ENCODE assay signal across 25 cellular contexts in genomic region chr7:42831953-42832522, GRCh38.
A peak's percentile ranks its signal among the peaks of the same experiment; 100 is the strongest.
DNase-seq lines count a peak whose midpoint lies in the region; ATAC-seq and TF ChIP-seq lines count a peak whose summit lies in the region.
"Had no signal": no experiment of that assay in that cellular context is flagged by ENCODE, and none has a peak within 500 bp of the region (broad histone marks: within the 10 kb centered on the region; RNA-seq: fewer than 3 reads in every experiment).

No MANE protein-coding gene starts in this region.

- no peak overlapping the region for H3K56ac ChIP-seq in IMR-90 (ENCODE audit: extremely low read depth, insufficient read depth, low read length)

- H3F3A ChIP-seq in MM.1S (ENCODE audit: insufficient read depth, low read length), result no peaks in the 10 kb centered on the region

- no peak overlapping the region for H4K5ac ChIP-seq in IMR-90 (ENCODE audit: low read depth, low read length)

- H3K4ac ChIP-seq in IMR-90 (ENCODE audit: low read depth, low read length), result no peak overlapping the region
- no peak overlapping the region for H3K4ac ChIP-seq in mesenchymal stem cell (ENCODE audit: low read depth in 1 of 2, low read length in 2 of 2)

- no peak overlapping the region; the same call in 1 of the 2 replicates for H3K23ac ChIP-seq in IMR-90 (ENCODE audit: low read depth, low read length)
- no peak overlapping the region for H3K23ac ChIP-seq in mesenchymal stem cell (ENCODE audit: low read length in 2 of 2)

- TF ChIP-seq RAD21 in IMR-90 (IDR thresholded peaks at IDR 0.05; ENCODE audit: low read length), result no peak

- H3K36me3 ChIP-seq in IMR-90 (ENCODE audit: control insufficient read depth, insufficient read depth, low read length) (no peaks in the 10 kb centered on the region), mammary epithelial cell (ENCODE audit: insufficient read depth, low read length) (no peaks in the 10 kb centered on the region), mesenchymal stem cell (ENCODE audit: control insufficient read depth in 1 of 2, insufficient read depth in 2 of 2, low read depth in 1 of 2, low read length in 2 of 2) (no peaks in the 10 kb centered on the region), stomach smooth muscle (ENCODE audit: control insufficient read depth in 2 of 2, insufficient read depth in 2 of 2, low read length in 2 of 2) (no peaks in the 10 kb centered on the region), MM.1S (replicated peaks; ENCODE audit: insufficient read depth, low read length) (no peaks in the 10 kb centered on the region)
- H3K36me3 ChIP-seq: gastroesophageal sphincter, MG63, thoracic aorta had no signal

- peaks cover 8% of the 10 kb centered on the region; the same call in 1 of the 2 replicates for H3K4me1 ChIP-seq in IMR-90 (ENCODE audit: control insufficient read depth, insufficient read depth, low read length)
- no peaks in the 10 kb centered on the region for H3K4me1 ChIP-seq in mammary epithelial cell (ENCODE audit: insufficient read depth, low read length)
- no peaks in the 10 kb centered on the region for H3K4me1 ChIP-seq in mesenchymal stem cell (ENCODE audit: control insufficient read depth, insufficient read depth, low read depth, low read length)
- peaks cover 17% of the 10 kb centered on the region for H3K4me1 ChIP-seq in stomach smooth muscle (ENCODE audit: control insufficient read depth, insufficient read depth, low read length)
- peaks cover 12% of the 10 kb centered on the region for H3K4me1 ChIP-seq in MM.1S (ENCODE audit: low read length)
- H3K4me1 ChIP-seq: body of pancreas had no signal

- H2AK5ac ChIP-seq in IMR-90 (ENCODE audit: low read depth, low read length) (no peak overlapping the region; the same call in 1 of the 2 replicates), mesenchymal stem cell (ENCODE audit: low read length, severe bottlenecking) (no peak overlapping the region)

- no peak overlapping the region for H3K4me3 ChIP-seq in IMR-90 (ENCODE audit: insufficient read depth, low read depth, low read length)
- no peak overlapping the region for H3K4me3 ChIP-seq in mammary epithelial cell (replicated peaks in 1 of 3; ENCODE audit: insufficient read depth in 1 of 3, low read depth in 2 of 3, low read length in 3 of 3)
- H3K4me3 ChIP-seq in mesenchymal stem cell (ENCODE audit: insufficient read depth in 1 of 2, low read depth in 1 of 2, low read length in 2 of 2), result peak overlapping the region in 1 of 2 experiments; percentile 39
- peak overlapping the region in 1 of 2 donors; percentile 55 for H3K4me3 ChIP-seq in stomach smooth muscle (ENCODE audit: low read length in 2 of 2)
- H3K4me3 ChIP-seq in MM.1S (ENCODE audit: low read length), result no peak overlapping the region
- H3K4me3 ChIP-seq: body of pancreas, gastroesophageal sphincter, GM23248, MG63, thoracic aorta had no signal

- no peak overlapping the region for H3K18ac ChIP-seq in IMR-90 (ENCODE audit: low read depth, low read length)
- peak overlapping the region in 1 of 2 experiments; percentile 34 for H3K18ac ChIP-seq in mesenchymal stem cell (ENCODE audit: low read depth in 1 of 2, low read length in 2 of 2)

- TF ChIP-seq CTCF in IMR-90 (conservative IDR thresholded peaks at IDR 0.05; ENCODE audit: low read depth, low read length), result no peak
- no peak for TF ChIP-seq CTCF in mammary epithelial cell (conservative IDR thresholded peaks at IDR 0.05 in 1 of 2, IDR thresholded peaks at IDR 0.05 in 1 of 2; ENCODE audit: extremely low read depth in 1 of 2, insufficient read depth in 1 of 2, low read depth in 1 of 2, low read length in 2 of 2)
- TF ChIP-seq CTCF in MM.1S (IDR thresholded peaks at IDR 0.05; ENCODE audit: low read length), result no peak
- TF ChIP-seq CTCF in CD14-positive monocyte (IDR thresholded peaks at IDR 0.05), result no peak

- BruUV-seq in IMR-90 (replicated peaks; lab: Mats Ljungman, UMichigan) (no TSS peak), mammary epithelial cell (replicated peaks; lab: Mats Ljungman, UMichigan) (no TSS peak)

- TF ChIP-seq POLR2A in IMR-90 (IDR thresholded peaks at IDR 0.05; ENCODE audit: low read depth, low read length), result no peak

- no peaks in the 10 kb centered on the region for H3K79me1 ChIP-seq in IMR-90 (ENCODE audit: low read depth in 1 of 2, low read length in 2 of 2)
- no peaks in the 10 kb centered on the region for H3K79me1 ChIP-seq in mesenchymal stem cell (replicated peaks; ENCODE audit: low read length, poor library complexity, severe bottlenecking)

- CTCF ChIA-PET in IMR-90 (lab: Yijun Ruan, JAX), result interaction anchor here (1.1 to 2.0 kb wide), 4 partner anchors 11 to 891 kb away, joined by 5 to 8 read pairs (median 6); no protein-coding TSS in a partner anchor
- CTCF ChIA-PET in mammary epithelial cell (lab: Charles Lee; ENCODE audit: low non-redundant PET), result interaction anchor here (0.7 to 1.0 kb wide), 2 partner anchors 95 to 141 kb away, joined by 3 read pairs; no protein-coding TSS in a partner anchor

- no peaks in the 10 kb centered on the region for H3K9me3 Mint-ChIP-seq in CD14-positive monocyte
- H3K9me3 Mint-ChIP-seq: activated naive CD8-positive, alpha-beta T cell treated with anti-CD3 and anti-CD28 coated beads for 36 hours; activated T-helper 2 cell treated with anti-CD3 and anti-CD28 coated beads, Interferon-gamma antibody, Interleukin-2, Interleukin-4, amounts not matched to agents 10 μg/mL and 5 μg/mL and 100 μg/mL, durations not matched to agents 14 hours and 24 hours and 36 hours; naive thymus-derived CD8-positive, alpha-beta T cell; T-helper 2 cell treated with Interferon-gamma antibody and Interleukin-4, amounts not matched to agents 5 μg/mL and 100 μg/mL, for 36 hours had no signal

- H3K9ac ChIP-seq in IMR-90 (ENCODE audit: low read depth, low read length) (no peak overlapping the region), mammary epithelial cell (ENCODE audit: insufficient read depth, low read length) (no peak overlapping the region), mesenchymal stem cell (ENCODE audit: low read length) (peak overlapping the region; percentile 41), stomach smooth muscle (ENCODE audit: low read length in 2 of 2) (no peak overlapping the region), MM.1S (ENCODE audit: low read length) (no peak overlapping the region)
- H3K9ac ChIP-seq: GM23248 had no signal

- no CpG with 5 or more reads among the region's 7 CpGs for WGBS in IMR-90 (ENCODE audit: extremely low coverage in 2 of 2, insufficient read length in 1 of 2), 2 experiments
- WGBS in mammary epithelial cell (ENCODE audit: low coverage, missing lambda C conversion rate), result 22% methylated on average over 7 of the region's 7 CpGs
- WGBS in mesenchymal stem cell, result 76% methylated on average over 7 of the region's 7 CpGs

- H3K14ac ChIP-seq in IMR-90 (replicated peaks; ENCODE audit: low read depth, low read length) (no peak overlapping the region; the same call in 1 of the 2 replicates), mesenchymal stem cell (ENCODE audit: low read length in 2 of 2) (peak overlapping the region in 1 of 2 experiments; percentile 64)

- H4K91ac ChIP-seq in IMR-90 (ENCODE audit: insufficient read depth, low read depth, low read length), result no peak overlapping the region
- peak overlapping the region; percentile 68 for H4K91ac ChIP-seq in mesenchymal stem cell (ENCODE audit: low read length)

- no peaks in the 10 kb centered on the region for H3K9me2 ChIP-seq in MM.1S (replicated peaks; ENCODE audit: insufficient read depth, low read length)

- no peak overlapping the region for H2AK9ac ChIP-seq in IMR-90 (replicated peaks; ENCODE audit: low read depth, low read length, poor library complexity)

- H3K4me1 Mint-ChIP-seq in CD14-positive monocyte, result no peaks in the 10 kb centered on the region
- H3K4me1 Mint-ChIP-seq: activated naive CD8-positive, alpha-beta T cell treated with anti-CD3 and anti-CD28 coated beads for 36 hours; naive thymus-derived CD8-positive, alpha-beta T cell had no signal

- no peaks in the 10 kb centered on the region for H3K36me3 Mint-ChIP-seq in CD14-positive monocyte
- H3K36me3 Mint-ChIP-seq: activated naive CD8-positive, alpha-beta T cell treated with anti-CD3 and anti-CD28 coated beads for 36 hours; naive thymus-derived CD8-positive, alpha-beta T cell had no signal

- no peak overlapping the region for H2BK5ac ChIP-seq in IMR-90 (ENCODE audit: low read depth, low read length, poor library complexity, severe bottlenecking)
- no peak overlapping the region for H2BK5ac ChIP-seq in mesenchymal stem cell (ENCODE audit: low read depth, low read length, poor library complexity, severe bottlenecking)

- no peak overlapping the region for H3K27ac ChIP-seq in IMR-90 (ENCODE audit: insufficient read depth, low read length)
- H3K27ac ChIP-seq in mammary epithelial cell (ENCODE audit: insufficient read depth, low read depth, low read length), result no peak overlapping the region
- no peak overlapping the region for H3K27ac ChIP-seq in mesenchymal stem cell (ENCODE audit: low read length, poor library complexity, severe bottlenecking)
- H3K27ac ChIP-seq in stomach smooth muscle (ENCODE audit: low read length), result peak overlapping the region; percentile 6
- no peak overlapping the region for H3K27ac ChIP-seq in MM.1S (ENCODE audit: low read length)
- H3K27ac ChIP-seq: body of pancreas, GM23248, thoracic aorta had no signal

- dilution Hi-C loops in IMR-90 (cut with HindIII; ENCODE audit: low sequenced_read_pairs, unreplicated experiment) (no loop called here), mammary epithelial cell (cut with HindIII; ENCODE audit: low sequenced_read_pairs) (no loop called here)

- no peak overlapping the region for H2BK15ac ChIP-seq in IMR-90 (ENCODE audit: low read depth, low read length)
- H2BK15ac ChIP-seq in mesenchymal stem cell (ENCODE audit: low read depth, poor library complexity, severe bottlenecking), result no peak overlapping the region

- no peaks in the 10 kb centered on the region for H4K20me1 ChIP-seq in IMR-90 (ENCODE audit: insufficient read depth, low read length)
- H4K20me1 ChIP-seq in mammary epithelial cell (ENCODE audit: insufficient read depth, low read length), result no peaks in the 10 kb centered on the region
- H4K20me1 ChIP-seq in MM.1S (ENCODE audit: insufficient read depth, low read length), result no peaks in the 10 kb centered on the region

- no peaks in the 10 kb centered on the region for H3K9me1 ChIP-seq in IMR-90 (ENCODE audit: insufficient read depth, low read length)

- POLR2A ChIA-PET in IMR-90 (lab: Charles Lee; ENCODE audit: unreplicated experiment), result no interaction called here

- DNase-seq in IMR-90, result no peak
- no peak for DNase-seq in mammary epithelial cell
- DNase-seq in mesenchymal stem cell, result peak; percentile 2
- no peak for DNase-seq in MM.1S
- DNase-seq in CD14-positive monocyte (ENCODE audit: low spot score), result no peak
- DNase-seq: activated CD4-positive, alpha-beta T cell treated with anti-CD3 and anti-CD28 coated beads, Interleukin-2, amount 50 U/mL, for 4 hours; activated CD8-positive, alpha-beta memory T cell treated with anti-CD3 and anti-CD28 coated beads, Interleukin-2, amount 50 U/mL, for 48 hours; activated naive CD8-positive, alpha-beta T cell treated with anti-CD3 and anti-CD28 coated beads for 36 hours; effector CD8-positive, alpha-beta T cell; erythroblast; kidney; naive thymus-derived CD8-positive, alpha-beta T cell; NCI-H1436 treated with DMSO at 0.1 percent for 48 hours; NCI-H510A; stimulated activated CD4-positive, alpha-beta T cell treated with anti-CD3 and anti-CD28 coated beads, Interleukin-1b, Interleukin-23, amount 100 ng/mL, for 48 hours had no signal

- ATAC-seq in IMR-90 (ENCODE audit: low read depth) (no peak), HG03025 (IDR thresholded peaks at IDR 0.05; ENCODE audit: low FRiP score, unreplicated experiment) (no peak), GM18870 (IDR thresholded peaks at IDR 0.05; ENCODE audit: unreplicated experiment) (no peak)
- ATAC-seq: naive thymus-derived CD8-positive, alpha-beta T cell had no signal

- no peak overlapping the region for H3K27ac Mint-ChIP-seq in CD14-positive monocyte
- H3K27ac Mint-ChIP-seq: activated naive CD8-positive, alpha-beta T cell treated with anti-CD3 and anti-CD28 coated beads for 36 hours; activated T-helper 2 cell treated with anti-CD3 and anti-CD28 coated beads, Interferon-gamma antibody, Interleukin-2, Interleukin-4, amounts not matched to agents 10 μg/mL and 5 μg/mL and 100 μg/mL, durations not matched to agents 14 hours and 24 hours and 36 hours; naive thymus-derived CD8-positive, alpha-beta T cell; T-helper 2 cell treated with Interferon-gamma antibody and Interleukin-4, amounts not matched to agents 5 μg/mL and 100 μg/mL, for 36 hours had no signal

- H2BK20ac ChIP-seq in IMR-90 (ENCODE audit: low read depth, low read length), result no peak overlapping the region

- H4K8ac ChIP-seq in IMR-90 (ENCODE audit: low read depth in 2 of 2, low read length in 2 of 2) (no peak overlapping the region), mesenchymal stem cell (ENCODE audit: low read length) (no peak overlapping the region)

- in situ Hi-C loops in IMR-90 (cut with MboI; ENCODE audit: low sequenced_read_pairs) (loop anchor here (5.0 to 25.0 kb wide), 2 partner anchors 885 to 1045 kb away; no protein-coding TSS in a partner anchor), mammary epithelial cell (cut with MboI; ENCODE audit: low sequenced_read_pairs in 2 of 2) (loop anchor here (5.0 to 10.0 kb wide), 2 partner anchors 887 to 890 kb away; no protein-coding TSS in a partner anchor)

- H3K9me3 ChIP-seq in IMR-90 (ENCODE audit: control insufficient read depth, insufficient read depth, low read length), result no peaks in the 10 kb centered on the region
- no peaks in the 10 kb centered on the region for H3K9me3 ChIP-seq in mammary epithelial cell (replicated peaks; ENCODE audit: insufficient read depth, low read length)
- H3K9me3 ChIP-seq in mesenchymal stem cell (ENCODE audit: control insufficient read depth, low read length), result no peaks in the 10 kb centered on the region
- no peaks in the 10 kb centered on the region for H3K9me3 ChIP-seq in stomach smooth muscle (ENCODE audit: control insufficient read depth in 2 of 2, low read length in 2 of 2)
- H3K9me3 ChIP-seq in MM.1S (replicated peaks; ENCODE audit: insufficient read depth, low read length), result no peaks in the 10 kb centered on the region
- H3K9me3 ChIP-seq: body of pancreas, gastroesophageal sphincter, MG63, thoracic aorta had no signal

- H2AFZ ChIP-seq in IMR-90 (replicated peaks; ENCODE audit: low read length, poor library complexity) (no peak overlapping the region), mammary epithelial cell (ENCODE audit: low read depth, low read length) (no peak overlapping the region), mesenchymal stem cell (ENCODE audit: low read depth, low read length) (no peak overlapping the region), MM.1S (ENCODE audit: low read length) (no peak overlapping the region)
- H2AFZ ChIP-seq: GM23248 had no signal

- no peaks in the 10 kb centered on the region for H3K79me2 ChIP-seq in mammary epithelial cell (ENCODE audit: insufficient read depth, low read length)
- no peaks in the 10 kb centered on the region for H3K79me2 ChIP-seq in MM.1S (ENCODE audit: low read length)

- H2BK12ac ChIP-seq in mesenchymal stem cell (ENCODE audit: low read length in 2 of 2), result no peak overlapping the region

- intact Hi-C loops in IMR-90 (cut with micrococcal nuclease) (loop anchor here (1.0 to 5.0 kb wide), 3 partner anchors 595 to 889 kb away; partner anchors contain the start of gene GLI3), mammary epithelial cell (cut with micrococcal nuclease) (loop anchor here (1.0 to 10.0 kb wide), 5 partner anchors 140 to 889 kb away; partner anchors contain the start of gene GLI3), CD14-positive monocyte (cut with micrococcal nuclease) (no loop called here)

- H3K27me3 Mint-ChIP-seq in CD14-positive monocyte (ENCODE audit: low read depth in 3 of 3), result peaks cover 5 to 14% (median 10%) of the 10 kb centered on the region in 3 donors

- no peak overlapping the region; the same call in 1 of the 2 replicates for H2BK120ac ChIP-seq in IMR-90 (ENCODE audit: low read depth, low read length)
- no peak overlapping the region for H2BK120ac ChIP-seq in mesenchymal stem cell (ENCODE audit: low read depth, low read length)

- H3K27me3 ChIP-seq in IMR-90 (ENCODE audit: control insufficient read depth, insufficient read depth, low read length) (peaks cover 11% of the 10 kb centered on the region), mammary epithelial cell (ENCODE audit: insufficient read depth, low read length) (no peaks in the 10 kb centered on the region), mesenchymal stem cell (ENCODE audit: control insufficient read depth in 1 of 2, insufficient read depth in 1 of 2, low read length in 2 of 2) (peaks cover 0 to 15% of the 10 kb centered on the region in 2 experiments), stomach smooth muscle (ENCODE audit: control insufficient read depth in 1 of 2, insufficient read depth in 2 of 2, low read length in 2 of 2) (no peaks in the 10 kb centered on the region), MM.1S (replicated peaks; ENCODE audit: insufficient read depth, low read length) (no peaks in the 10 kb centered on the region)
- H3K27me3 ChIP-seq: body of pancreas, gastroesophageal sphincter, MG63 had no signal

- no peak overlapping the region for H3K4me3 Mint-ChIP-seq in CD14-positive monocyte
- H3K4me3 Mint-ChIP-seq: activated naive CD8-positive, alpha-beta T cell treated with anti-CD3 and anti-CD28 coated beads for 36 hours; naive thymus-derived CD8-positive, alpha-beta T cell; T-helper 2 cell treated with Interferon-gamma antibody and Interleukin-4, amounts not matched to agents 5 μg/mL and 100 μg/mL, for 36 hours had no signal

- H3K4me2 ChIP-seq in IMR-90 (ENCODE audit: low read depth, low read length) (peak overlapping the region; percentile 69), mammary epithelial cell (ENCODE audit: insufficient read depth, low read depth, low read length) (peak overlapping the region; percentile 37), mesenchymal stem cell (ENCODE audit: low read length, poor library complexity, severe bottlenecking) (no peak overlapping the region), MM.1S (ENCODE audit: low read depth, low read length) (no peak overlapping the region)

Comparison
In these comparisons a context has a peak if more than half of its experiments do, and no peak if none do; other contexts are left out.
1. H3K4me2 ChIP-seq: peak in IMR-90 (single experiment) and mammary epithelial cell (single experiment); none in mesenchymal stem cell (single experiment) and MM.1S (single experiment).
2. intact Hi-C loops: an anchor here in IMR-90 (1.0 to 5.0 kb wide) and mammary epithelial cell (1.0 to 10.0 kb wide); none called in CD14-positive monocyte.